8 cellular contexts compared by ENCODE assay signal in the genomic region with DNA sequence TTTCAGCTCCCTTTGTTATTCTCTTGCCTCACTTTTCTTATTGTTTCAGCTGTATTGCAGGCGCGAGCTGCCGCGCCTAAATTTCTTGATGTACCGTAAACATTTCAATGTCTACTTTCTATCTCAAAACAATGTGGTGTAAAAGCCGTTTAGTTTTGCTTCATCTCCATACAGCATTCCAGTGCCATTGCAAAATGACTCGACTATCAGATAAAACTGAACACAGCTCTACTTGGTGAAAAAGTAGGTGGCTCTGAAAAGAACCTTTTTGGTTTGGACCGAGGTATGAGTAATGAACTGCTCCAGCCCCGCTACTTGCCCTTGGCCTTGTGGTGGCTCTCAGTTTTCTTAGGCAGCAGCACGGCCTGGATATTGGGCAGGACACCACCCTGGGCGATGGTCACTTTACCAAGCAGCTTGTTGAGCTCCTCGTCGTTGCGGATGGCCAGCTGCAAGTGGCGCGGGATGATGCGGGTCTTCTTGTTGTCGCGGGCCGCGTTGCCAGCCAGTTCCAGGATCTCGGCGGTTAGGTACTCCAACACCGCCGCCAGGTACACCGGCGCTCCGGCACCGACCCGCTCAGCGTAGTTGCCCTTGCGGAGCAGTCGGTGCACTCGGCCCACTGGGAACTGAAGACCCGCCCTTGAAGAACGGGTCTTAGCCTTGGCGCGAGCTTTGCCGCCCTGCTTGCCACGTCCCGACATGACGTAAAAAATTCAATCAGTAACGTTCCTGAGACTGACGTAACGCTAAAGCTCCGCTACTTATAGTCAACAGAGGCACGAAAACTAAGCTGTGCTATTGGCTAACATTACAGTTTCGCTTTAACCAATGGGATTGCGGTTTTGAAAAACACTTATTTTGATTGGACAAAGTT.
DNase-seq lines count a peak whose midpoint lies in the region; ATAC-seq lines count a peak whose summit lies in the region.

No MANE protein-coding gene starts in this region.

- POLR2A ChIA-PET in activated CD4-positive, alpha-beta T cell treated with anti-CD3 and anti-CD28 coated beads, Interleukin-2, amount 10 ng/mL, durations not matched to agents 7 days and 5 days (lab: Charles Lee): interaction anchor here (0.5 to 11.7 kb wide), 23 partner anchors 9 to 1817 kb away, joined by 3 to 553 read pairs (median 4); partner anchors contain the start of gene ZKSCAN3

- peak; percentile 99 for DNase-seq in CD1c-positive myeloid dendritic cell (ENCODE audit: extremely low spot score)
- DNase-seq in NCI-H524 (lab: John Stamatoyannopoulos, UW): peak; percentile 69 to 90
- peak; percentile 92 for DNase-seq in activated CD4-positive, alpha-beta T cell treated with anti-CD3 and anti-CD28 coated beads, Interleukin-2, amount 10 ng/mL, durations not matched to agents 7 days and 5 days
- peak; percentile 99 for DNase-seq in dermis microvascular lymphatic vessel endothelial cell (ENCODE audit: low read depth in 2 of 2)
- peak; percentile 81 for DNase-seq in left lobe of liver (ENCODE audit: low spot score)
- peak; percentile 62 for DNase-seq in stimulated activated CD4-positive, alpha-beta T cell treated with anti-CD3 and anti-CD28 coated beads, Interleukin-4, amount 100 ng/mL, for 1 hour

- ATAC-seq in GM19351 (IDR thresholded peaks at IDR 0.05; ENCODE audit: unreplicated experiment): peak; percentile 59
- ATAC-seq in HG03457 (IDR thresholded peaks at IDR 0.05; ENCODE audit: unreplicated experiment): peak; percentile 65
- peak; percentile 78 for ATAC-seq in left lobe of liver

- CTCF ChIA-PET in activated CD4-positive, alpha-beta T cell treated with anti-CD3 and anti-CD28 coated beads, Interleukin-2, amount 10 ng/mL, durations not matched to agents 7 days and 5 days (lab: Charles Lee): interaction anchor here (0.6 to 3.3 kb wide), 16 partner anchors 8 to 711 kb away, joined by 3 to 45 read pairs (median 3); a partner anchor contains a TSS

- H3K27ac Mint-ChIP-seq in activated CD4-positive, alpha-beta T cell treated with anti-CD3 and anti-CD28 coated beads, Interleukin-2, amount 10 ng/mL, durations not matched to agents 7 days and 5 days: no peak overlapping the region

- H3K4me3 Mint-ChIP-seq in activated CD4-positive, alpha-beta T cell treated with anti-CD3 and anti-CD28 coated beads, Interleukin-2, amount 10 ng/mL, durations not matched to agents 7 days and 5 days: no peak overlapping the region

- H3K36me3 Mint-ChIP-seq in activated CD4-positive, alpha-beta T cell treated with anti-CD3 and anti-CD28 coated beads, Interleukin-2, amount 10 ng/mL, durations not matched to agents 7 days and 5 days (ENCODE audit: low read depth): peaks cover 21% of the 10 kb centered on the region

- no peaks in the 10 kb centered on the region for H3K27me3 Mint-ChIP-seq in activated CD4-positive, alpha-beta T cell treated with anti-CD3 and anti-CD28 coated beads, Interleukin-2, amount 10 ng/mL, durations not matched to agents 7 days and 5 days

- peaks cover 33% of the 10 kb centered on the region for H3K4me1 Mint-ChIP-seq in activated CD4-positive, alpha-beta T cell treated with anti-CD3 and anti-CD28 coated beads, Interleukin-2, amount 10 ng/mL, durations not matched to agents 7 days and 5 days

- H3K9me3 Mint-ChIP-seq in activated CD4-positive, alpha-beta T cell treated with anti-CD3 and anti-CD28 coated beads, Interleukin-2, amount 10 ng/mL, durations not matched to agents 7 days and 5 days: no peaks in the 10 kb centered on the region

Comparison
In these comparisons a context has a peak if more than half of its experiments do, and no peak if none do; other contexts are left out.
1. Peak in every context shown above with its lines: DNase-seq and ATAC-seq.